ENCODE assay signal across 1 cellular context in genomic region chr15:94021621-94022320, GRCh38.
TF ChIP-seq lines count a peak whose summit lies in the region.

No MANE protein-coding gene starts in this region.

TF ChIP-seq in GM23338, 12 proteins besides CTCF, POLR2A, EP300 and RAD21 (continued from another document):
- TF ChIP-seq ZNF462 (CRISPR knock-in tag; IDR thresholded peaks at IDR 0.05): no peak
- no peak for TF ChIP-seq ZNF331 (CRISPR knock-in tag; IDR thresholded peaks at IDR 0.05; ENCODE audit: low read depth)
- no peak for TF ChIP-seq EZH2phosphoT487 (IDR thresholded peaks at IDR 0.05; ENCODE audit: unreplicated experiment)
